In the genomic region with DNA sequence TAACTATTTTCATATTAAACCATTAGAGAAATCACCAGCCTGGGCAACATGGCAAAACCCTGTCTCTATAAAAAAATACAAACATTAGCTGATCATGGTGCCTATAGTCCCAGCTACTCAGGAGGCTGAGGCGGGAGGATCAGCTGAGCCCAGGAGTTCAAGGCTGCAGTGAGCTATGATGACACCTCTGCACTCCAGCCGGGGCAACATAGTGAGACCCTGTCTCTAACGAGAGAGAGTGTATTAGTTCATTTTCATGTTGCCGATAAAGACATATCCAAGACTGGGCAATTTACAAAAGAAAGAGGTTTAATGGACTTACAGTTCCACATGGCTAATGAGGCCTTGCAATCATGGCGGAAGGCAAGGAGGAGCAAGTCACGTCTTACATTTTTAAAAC, we compare ENCODE assay signal across 2 cellular contexts. TPM values are rescaled to one million over a fixed set of nuclear protein-coding genes. Genes with fewer than 3 reads are reported as not detected.
"Had no signal": no experiment of that assay in that cellular context is flagged by ENCODE, and none has a peak within 500 bp of the region (broad histone marks: within the 10 kb centered on the region; RNA-seq: fewer than 3 reads in every experiment).

No MANE protein-coding gene starts in this region.

RNA-seq across cellular contexts. Expression of a gene that starts 46.9 kb away (rescaled TPM):
- total RNA-seq: HT-29 had no signal
- polyA plus RNA-seq: IgD-negative memory B cell had no signal
